ENCODE assay signal across 20 cellular contexts in the genomic region with DNA sequence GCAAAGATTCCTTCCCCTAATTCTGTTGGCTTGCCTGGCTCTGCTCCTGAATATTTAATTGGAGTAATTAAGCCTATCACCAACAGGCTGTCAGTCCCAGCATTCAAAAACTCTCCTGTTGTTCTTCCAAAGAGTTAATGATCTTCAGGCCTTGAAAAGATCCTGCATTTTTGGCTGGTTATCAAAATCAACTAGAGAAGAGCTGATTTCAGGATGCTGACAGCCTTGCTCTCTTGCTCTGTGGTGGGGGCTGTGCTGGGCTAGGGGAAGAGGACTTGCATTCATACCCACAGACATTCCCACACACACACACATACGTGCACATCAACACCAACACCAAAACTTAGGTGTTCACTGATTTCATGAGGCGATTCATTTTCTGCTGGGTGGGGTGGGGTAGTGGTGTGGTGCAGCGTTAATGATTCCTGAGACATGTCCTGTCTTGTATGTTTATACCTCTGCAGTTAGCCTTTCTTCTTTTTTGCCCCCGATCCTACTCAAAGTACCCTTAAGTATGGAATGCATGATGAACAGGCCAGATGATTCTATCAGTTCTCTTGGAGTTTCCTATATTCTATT. TPM values are rescaled to one million over a fixed set of nuclear protein-coding genes. Genes with fewer than 3 reads are reported as not detected.
DNase-seq lines count a peak whose midpoint lies in the region; ATAC-seq and TF ChIP-seq lines count a peak whose summit lies in the region.
"Had no signal": no experiment of that assay in that cellular context is flagged by ENCODE, and none has a peak within 500 bp of the region (broad histone marks: within the 10 kb centered on the region; RNA-seq: fewer than 3 reads in every experiment).

No MANE protein-coding gene starts in this region.

- no peak overlapping the region for H3K14ac ChIP-seq in neuronal stem cell (ENCODE audit: low read length)

- H3K9me3 ChIP-seq in endodermal cell (ENCODE audit: control insufficient read depth, low read length) (no peaks in the 10 kb centered on the region), upper lobe of right lung (no peaks in the 10 kb centered on the region), neuronal stem cell (replicated peaks in 1 of 2; ENCODE audit: control insufficient read depth in 2 of 2, insufficient read depth in 1 of 2, low read depth in 1 of 2, low read length in 2 of 2) (peaks cover 0 to 4% of the 10 kb centered on the region in 2 donors)
- H3K9me3 ChIP-seq: gastrocnemius medialis had no signal

- CTCF ChIA-PET in activated naive CD4-positive, alpha-beta T cell treated with anti-CD3 and anti-CD28 coated beads for 36 hours (lab: Charles Lee), result no interaction called here

- no peak overlapping the region for H2AFZ ChIP-seq in neuronal stem cell (ENCODE audit: low read length)

- no peak overlapping the region for H3K18ac ChIP-seq in neuronal stem cell (ENCODE audit: low read length)

- H2AK5ac ChIP-seq in neuronal stem cell (ENCODE audit: low read depth, low read length), result no peak overlapping the region

- peak overlapping the region; percentile 23 for H3K27ac Mint-ChIP-seq in activated naive CD4-positive, alpha-beta T cell treated with anti-CD3 and anti-CD28 coated beads for 36 hours
- no peak overlapping the region for H3K27ac Mint-ChIP-seq in endodermal cell
- H3K27ac Mint-ChIP-seq: effector memory CD8-positive, alpha-beta T cell; stimulated activated naive CD8-positive, alpha-beta T cell treated with anti-CD3 and anti-CD28 coated beads, Interleukin-15, Interleukin-2, amounts not matched to agents 100 ng/mL and 50 ng/mL, for 24 hours had no signal

- TF ChIP-seq CTCF in endodermal cell (conservative IDR thresholded peaks at IDR 0.05), result no peak
- TF ChIP-seq CTCF in upper lobe of right lung (IDR thresholded peaks at IDR 0.05), result no peak

- H3K27me3 Mint-ChIP-seq in activated naive CD4-positive, alpha-beta T cell treated with anti-CD3 and anti-CD28 coated beads for 36 hours (ENCODE audit: low read depth), result no peaks in the 10 kb centered on the region
- peaks cover 6% of the 10 kb centered on the region for H3K27me3 Mint-ChIP-seq in endodermal cell (ENCODE audit: insufficient read depth)

- no peak overlapping the region for H2BK15ac ChIP-seq in neuronal stem cell (ENCODE audit: low read length)

- H2BK120ac ChIP-seq in neuronal stem cell (ENCODE audit: low read depth, low read length), result no peak overlapping the region

- no peaks in the 10 kb centered on the region for H3K79me1 ChIP-seq in neuronal stem cell (ENCODE audit: low read depth, low read length)

- ATAC-seq in upper lobe of right lung, result no peak
- ATAC-seq: effector memory CD8-positive, alpha-beta T cell; gastrocnemius medialis had no signal

- DNase-seq in activated naive CD4-positive, alpha-beta T cell treated with anti-CD3 and anti-CD28 coated beads for 36 hours, result no peak
- DNase-seq in activated naive CD4-positive, alpha-beta T cell (lab: John Stamatoyannopoulos, UW), result no peak
- DNase-seq in NCI-H446 (lab: John Stamatoyannopoulos, UW) (peak; percentile 19 to 69), endodermal cell (peak; percentile 24), upper lobe of right lung (peak; percentile 2), germinal center (ENCODE audit: low spot score) (no peak), neuronal stem cell (ENCODE audit: low spot score) (no peak), Ammon's horn (ENCODE audit: low spot score) (no peak)
- DNase-seq: activated CD4-positive, alpha-beta T cell treated with anti-CD3 and anti-CD28 coated beads, Interleukin-2, amount 50 U/mL, for 48 hours; activated gamma-delta T cell treated with Interleukin-2 at 50 U/mL for 16 hours; effector memory CD8-positive, alpha-beta T cell; gastrocnemius medialis; NCI-H2029; NCI-H82; Right ventricle myocardium superior; T-helper 9 cell had no signal

- no peak overlapping the region for H4K8ac ChIP-seq in neuronal stem cell (ENCODE audit: low read depth, low read length)

- no peak overlapping the region for H3K4me2 ChIP-seq in neuronal stem cell (ENCODE audit: insufficient read depth, low read length, poor library complexity, severe bottlenecking)
- H3K4me2 ChIP-seq: smooth muscle cell had no signal

- H3K36me3 Mint-ChIP-seq in activated naive CD4-positive, alpha-beta T cell treated with anti-CD3 and anti-CD28 coated beads for 36 hours (ENCODE audit: low read depth), result peaks cover 2% of the 10 kb centered on the region
- no peaks in the 10 kb centered on the region for H3K36me3 Mint-ChIP-seq in endodermal cell (ENCODE audit: low read depth)

- H3K36me3 ChIP-seq in endodermal cell (ENCODE audit: control insufficient read depth, insufficient read depth, low read length) (no peaks in the 10 kb centered on the region), upper lobe of right lung (no peaks in the 10 kb centered on the region), neuronal stem cell (replicated peaks in 1 of 2; ENCODE audit: control insufficient read depth in 2 of 2, insufficient read depth in 2 of 2, low read length in 2 of 2) (no peaks in the 10 kb centered on the region)
- H3K36me3 ChIP-seq: gastrocnemius medialis had no signal

- H3K27me3 ChIP-seq in endodermal cell (ENCODE audit: control insufficient read depth, insufficient read depth, low read length, poor library complexity, severe bottlenecking) (peaks cover 5% of the 10 kb centered on the region), upper lobe of right lung (no peaks in the 10 kb centered on the region), neuronal stem cell (ENCODE audit: control insufficient read depth in 3 of 3, insufficient read depth in 3 of 3, low read depth in 1 of 3, low read length in 3 of 3) (peaks cover 0 to 8% (median 0%) of the 10 kb centered on the region in 3 experiments)

- no peak overlapping the region for H3K9ac ChIP-seq in endodermal cell (ENCODE audit: extremely low read depth, low read length, poor library complexity, severe bottlenecking)
- no peak overlapping the region for H3K9ac ChIP-seq in neuronal stem cell (ENCODE audit: low read depth, low read length, poor library complexity)

- no peak overlapping the region for H4K91ac ChIP-seq in neuronal stem cell (ENCODE audit: low read depth, low read length, poor library complexity)

- H3K23ac ChIP-seq in neuronal stem cell (ENCODE audit: low read depth, low read length, poor library complexity), result no peak overlapping the region

- WGBS in endodermal cell (ENCODE audit: insufficient coverage in 1 of 2, insufficient read length in 1 of 2), 2 experiments, result 86 to 93% methylated on average over 1 to 3 of the region's 4 CpGs
- WGBS in neuronal stem cell (ENCODE audit: extremely low coverage in 2 of 2, insufficient read length in 2 of 2, insufficient replicate concordance in 1 of 2), 2 donors, result no CpG with 5 or more reads among the region's 4 CpGs

- no peak overlapping the region for H2BK5ac ChIP-seq in neuronal stem cell (ENCODE audit: low read length)

- intact Hi-C loops in activated naive CD4-positive, alpha-beta T cell treated with anti-CD3 and anti-CD28 coated beads for 36 hours (cut with micrococcal nuclease), result loop anchor here (10.0 kb wide), 1 partner anchor 1414 kb away; no protein-coding TSS in a partner anchor
- intact Hi-C loops in upper lobe of right lung (cut with DNase I), result no loop called here

- no peaks in the 10 kb centered on the region for H3K9me3 Mint-ChIP-seq in activated naive CD4-positive, alpha-beta T cell treated with anti-CD3 and anti-CD28 coated beads for 36 hours
- no peaks in the 10 kb centered on the region for H3K9me3 Mint-ChIP-seq in endodermal cell
- H3K9me3 Mint-ChIP-seq: effector memory CD8-positive, alpha-beta T cell had no signal

- H3K4me1 ChIP-seq in endodermal cell (ENCODE audit: control insufficient read depth, insufficient read depth, low read length) (peaks cover 11% of the 10 kb centered on the region), upper lobe of right lung (peaks cover 25% of the 10 kb centered on the region), neuronal stem cell (ENCODE audit: control insufficient read depth in 2 of 2, insufficient read depth in 1 of 2, low read depth in 1 of 2, low read length in 2 of 2) (peaks cover 22 to 48% of the 10 kb centered on the region in 2 donors)

- no peak overlapping the region for H2BK12ac ChIP-seq in neuronal stem cell (ENCODE audit: low read length)

- H3K4me1 Mint-ChIP-seq in activated naive CD4-positive, alpha-beta T cell treated with anti-CD3 and anti-CD28 coated beads for 36 hours (ENCODE audit: low read depth), result peaks cover 37% of the 10 kb centered on the region
- peaks cover 32% of the 10 kb centered on the region for H3K4me1 Mint-ChIP-seq in endodermal cell

- H3K4me3 Mint-ChIP-seq in activated naive CD4-positive, alpha-beta T cell treated with anti-CD3 and anti-CD28 coated beads for 36 hours, result no peak overlapping the region
- H3K4me3 Mint-ChIP-seq in endodermal cell, result no peak overlapping the region
- H3K4me3 Mint-ChIP-seq: effector memory CD8-positive, alpha-beta T cell; stimulated activated naive CD8-positive, alpha-beta T cell treated with anti-CD3 and anti-CD28 coated beads, Interleukin-15, Interleukin-2, amounts not matched to agents 100 ng/mL and 50 ng/mL, for 24 hours had no signal

- no peak overlapping the region for H3K4ac ChIP-seq in neuronal stem cell (ENCODE audit: low read length)

- H3K4me3 ChIP-seq in endodermal cell (ENCODE audit: low read length) (no peak overlapping the region), upper lobe of right lung (no peak overlapping the region), neuronal stem cell (ENCODE audit: low read length in 2 of 2) (no peak overlapping the region)
- H3K4me3 ChIP-seq: gastrocnemius medialis, smooth muscle cell had no signal

- H3K27ac ChIP-seq in endodermal cell (ENCODE audit: low read depth, low read length) (no peak overlapping the region), upper lobe of right lung (no peak overlapping the region), neuronal stem cell (replicated peaks; ENCODE audit: low read length) (no peak overlapping the region)
- H3K27ac ChIP-seq: gastrocnemius medialis had no signal

RNA-seq across cellular contexts. Expression of a gene that starts 42.4 kb away (rescaled TPM):
- not detected for total RNA-seq in activated naive CD4-positive, alpha-beta T cell treated with anti-CD3 and anti-CD28 coated beads for 36 hours
- total RNA-seq in endodermal cell, result under 1 TPM in 1 of 2 donors, not detected in 1; 0.22 TPM
- polyA plus RNA-seq in endodermal cell (2013, experiment 1 of 2), result 0.11 TPM
- not detected for polyA plus RNA-seq in endodermal cell (2013, experiment 2 of 2)
- total RNA-seq in upper lobe of right lung, result not detected
- polyA plus RNA-seq in neuronal stem cell (2013, experiment 1 of 2), result not detected
- polyA plus RNA-seq in neuronal stem cell (2013, experiment 2 of 2), result not detected
- total RNA-seq: Daoy, osteocyte had no signal
- polyA plus RNA-seq: smooth muscle cell had no signal

Comparison
In these comparisons a context has a peak if more than half of its experiments do, and no peak if none do; other contexts are left out.
1. DNase-seq: peak in NCI-H446 (2 of 2), endodermal cell (single experiment) and upper lobe of right lung (single experiment); none in activated naive CD4-positive, alpha-beta T cell treated with anti-CD3 and anti-CD28 coated beads for 36 hours (single experiment), activated naive CD4-positive, alpha-beta T cell (0 of 4), germinal center (single experiment), neuronal stem cell (single experiment) and Ammon's horn (single experiment).